25 cellular contexts compared by ENCODE assay signal in the genomic region with DNA sequence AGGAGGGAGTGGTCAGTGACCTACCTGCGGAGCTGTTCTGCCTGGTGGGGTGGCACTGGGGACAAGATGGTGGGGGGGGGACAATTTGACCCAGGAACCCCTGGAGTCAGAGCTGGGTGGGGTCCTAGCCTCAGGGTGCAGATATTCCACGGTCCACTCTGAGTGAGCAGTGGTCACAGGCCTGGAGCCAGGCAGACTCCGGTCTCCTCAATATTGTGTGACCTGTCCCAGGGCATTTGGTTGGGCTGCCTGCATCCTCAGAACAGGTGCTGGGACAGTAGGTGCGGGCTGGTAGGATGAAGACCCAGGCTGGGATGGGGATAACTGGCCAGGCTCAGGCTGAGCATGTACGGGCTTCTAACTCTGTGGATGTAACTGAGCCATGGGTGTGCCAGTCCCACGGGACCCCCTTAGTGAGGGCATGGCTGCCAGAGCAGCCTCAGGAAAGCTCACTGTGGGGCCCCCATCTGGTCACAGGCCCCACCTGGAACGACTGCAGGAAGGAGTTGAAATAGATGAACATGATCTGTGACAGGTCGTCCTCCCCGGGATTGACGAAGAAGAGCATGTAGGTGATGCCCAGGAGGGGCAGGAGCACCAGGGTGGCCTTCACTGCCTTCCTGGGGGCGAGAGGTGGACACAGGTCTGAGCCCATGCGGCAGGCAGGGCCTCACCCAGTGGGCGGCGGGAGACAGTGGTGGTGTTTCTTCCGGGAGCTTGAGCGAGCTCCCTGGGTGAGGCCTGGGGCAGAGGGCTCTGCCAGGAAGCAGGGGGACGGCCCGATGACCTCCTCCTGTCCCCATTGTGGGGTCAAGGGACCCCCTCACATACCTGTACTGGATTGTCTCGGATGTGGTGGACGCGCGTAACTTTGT. TPM values are rescaled to one million over a fixed set of nuclear protein-coding genes. Genes with fewer than 3 reads are reported as not detected.
"Had no signal": no experiment of that assay in that cellular context is flagged by ENCODE, and none has a peak within 500 bp of the region (broad histone marks: within the 10 kb centered on the region; RNA-seq: fewer than 3 reads in every experiment).

No MANE protein-coding gene starts in this region.

- H3K9me3 ChIP-seq: esophagus squamous epithelium, gastrocnemius medialis, mucosa of descending colon, ovary, psoas muscle, right atrium auricular region, suprapubic skin, tibial nerve had no signal

- DNase-seq: activated CD4-positive, alpha-beta T cell treated with anti-CD3 and anti-CD28 coated beads, Interleukin-2, amount 10 ng/mL, durations not matched to agents 7 days and 5 days; activated CD8-positive, alpha-beta memory T cell treated with anti-CD3 and anti-CD28 coated beads, Interleukin-2, amount 10 ng/mL, durations not matched to agents 7 days and 5 days; activated CD8-positive, alpha-beta T cell treated with anti-CD3 and anti-CD28 coated beads for 36 hours; activated naive CD4-positive, alpha-beta T cell treated with Interleukin-2 at 50 U/mL for 16 hours; activated T-cell treated with anti-CD3 and anti-CD28 coated beads, Interleukin-2, amount 50 U/mL, for 1 hour; amygdala; cerebellar nuclear complex; cortex of kidney; endodermal cell; esophagus squamous epithelium; hippocampal formation; left cardiac atrium; mucosa of descending colon; ovary; psoas muscle; stimulated activated CD4-positive, alpha-beta T cell treated with anti-CD3 and anti-CD28 coated beads, Interleukin-1b, Interleukin-23, amount 100 ng/mL, for 48 hours; stimulated activated naive CD8-positive, alpha-beta T cell treated with anti-CD3 and anti-CD28 coated beads, Interleukin-15, amount 100 ng/mL, for 72 hours; T-helper 17 cell had no signal

- H3K4me3 ChIP-seq: esophagus squamous epithelium, gastrocnemius medialis, mucosa of descending colon, ovary, psoas muscle, right atrium auricular region, suprapubic skin, tibial nerve had no signal

- H3K27me3 ChIP-seq: esophagus squamous epithelium, gastrocnemius medialis, ovary, right atrium auricular region, suprapubic skin, tibial nerve had no signal

- H3K36me3 ChIP-seq: esophagus squamous epithelium, gastrocnemius medialis, ovary, right atrium auricular region, suprapubic skin, tibial nerve had no signal

- H3K27ac ChIP-seq: esophagus squamous epithelium, gastrocnemius medialis, ovary, psoas muscle, right atrium auricular region, suprapubic skin, tibial nerve had no signal

- H3K4me1 ChIP-seq: esophagus squamous epithelium, gastrocnemius medialis, psoas muscle, right atrium auricular region, suprapubic skin, tibial nerve had no signal

RNA-seq across cellular contexts. Expression of gene CRHR2, which starts 26.9 kb away (rescaled TPM):
- total RNA-seq: activated CD4-positive, alpha-beta T cell treated with anti-CD3 and anti-CD28 coated beads, Interleukin-2, amount 10 ng/mL, durations not matched to agents 7 days and 5 days; activated CD8-positive, alpha-beta memory T cell treated with anti-CD3 and anti-CD28 coated beads, Interleukin-2, amount 10 ng/mL, durations not matched to agents 7 days and 5 days; activated CD8-positive, alpha-beta T cell treated with anti-CD3 and anti-CD28 coated beads for 36 hours; activated T-helper 17 cell treated with anti-CD3 and anti-CD28 coated beads, Interleukin-2, amount 50 U/mL, for 72 hours; bronchial epithelial cell; endodermal cell; liver; mucosa of descending colon; T-helper 17 cell had no signal
